ENCODE assay signal across 21 cellular contexts in genomic region chr4:42843694-42844093, GRCh38. TPM values are rescaled to one million over a fixed set of nuclear protein-coding genes. Genes with fewer than 3 reads are reported as not detected.
"Had no signal": no experiment of that assay in that cellular context is flagged by ENCODE, and none has a peak within 500 bp of the region (broad histone marks: within the 10 kb centered on the region; RNA-seq: fewer than 3 reads in every experiment).

No MANE protein-coding gene starts in this region.

- H3K4me3 ChIP-seq: spleen, tibial artery, uterus had no signal

- H3K27ac ChIP-seq: parathyroid adenoma, spleen, tibial artery, uterus had no signal

- DNase-seq: activated CD4-positive, alpha-beta memory T cell treated with anti-CD3 and anti-CD28 coated beads, Interleukin-2, amount 10 ng/mL, durations not matched to agents 7 days and 5 days; activated CD4-positive, alpha-beta T cell treated with anti-CD3 and anti-CD28 coated beads for 4 hours; activated CD8-positive, alpha-beta memory T cell treated with anti-CD3 and anti-CD28 coated beads, Interleukin-2, amount 10 ng/mL, durations not matched to agents 7 days and 5 days; activated naive CD4-positive, alpha-beta T cell; activated naive CD8-positive, alpha-beta T cell treated with anti-CD3 and anti-CD28 coated beads for 36 hours; amniotic stem cell; caudate nucleus; foreskin fibroblast; kidney; spleen; stimulated activated naive B cell treated with anti-CD40 and anti-IgM and Interleukin-4, amounts not matched to agents 10 μg/mL and 1 μg/mL and 100 μg/mL, for 72 hours; T-helper 2 cell; tibial artery; uterus had no signal

- H3K36me3 ChIP-seq: spleen, tibial artery, uterus had no signal

- H3K4me3 Mint-ChIP-seq: activated CD4-positive, alpha-beta memory T cell treated with anti-CD3 and anti-CD28 coated beads, Interleukin-2, amount 10 ng/mL, durations not matched to agents 7 days and 5 days; activated CD8-positive, alpha-beta memory T cell treated with anti-CD3 and anti-CD28 coated beads, Interleukin-2, amount 10 ng/mL, durations not matched to agents 7 days and 5 days; activated naive CD8-positive, alpha-beta T cell treated with anti-CD3 and anti-CD28 coated beads for 36 hours; mesothelial cell of epicardium; nephron; stimulated activated naive B cell treated with anti-CD40 and anti-IgM and Interleukin-4, amounts not matched to agents 10 μg/mL and 1 μg/mL and 100 μg/mL, for 72 hours had no signal

- H3K4me1 ChIP-seq: parathyroid adenoma, spleen, tibial artery, uterus had no signal

- ATAC-seq: activated CD8-positive, alpha-beta memory T cell treated with anti-CD3 and anti-CD28 coated beads, Interleukin-2, amount 10 ng/mL, durations not matched to agents 7 days and 5 days; left lobe of liver; stimulated activated naive B cell treated with anti-CD40 and anti-IgM and Interleukin-4, amounts not matched to agents 10 μg/mL and 1 μg/mL and 100 μg/mL, for 72 hours had no signal

- H3K9me3 Mint-ChIP-seq: activated CD4-positive, alpha-beta memory T cell treated with anti-CD3 and anti-CD28 coated beads, Interleukin-2, amount 10 ng/mL, durations not matched to agents 7 days and 5 days; activated naive CD8-positive, alpha-beta T cell treated with anti-CD3 and anti-CD28 coated beads for 36 hours; mesothelial cell of epicardium; nephron; stimulated activated naive B cell treated with anti-CD40 and anti-IgM and Interleukin-4, amounts not matched to agents 10 μg/mL and 1 μg/mL and 100 μg/mL, for 72 hours had no signal

- H3K36me3 Mint-ChIP-seq: activated CD8-positive, alpha-beta memory T cell treated with anti-CD3 and anti-CD28 coated beads, Interleukin-2, amount 10 ng/mL, durations not matched to agents 7 days and 5 days; activated naive CD8-positive, alpha-beta T cell treated with anti-CD3 and anti-CD28 coated beads for 36 hours; mesothelial cell of epicardium; stimulated activated naive B cell treated with anti-CD40 and anti-IgM and Interleukin-4, amounts not matched to agents 10 μg/mL and 1 μg/mL and 100 μg/mL, for 72 hours had no signal

- H3K9me3 ChIP-seq: tibial artery, uterus had no signal

- FAIRE-seq: kidney had no signal

- H3K4me1 Mint-ChIP-seq: activated CD4-positive, alpha-beta memory T cell treated with anti-CD3 and anti-CD28 coated beads, Interleukin-2, amount 10 ng/mL, durations not matched to agents 7 days and 5 days; activated CD8-positive, alpha-beta memory T cell treated with anti-CD3 and anti-CD28 coated beads, Interleukin-2, amount 10 ng/mL, durations not matched to agents 7 days and 5 days; activated naive CD8-positive, alpha-beta T cell treated with anti-CD3 and anti-CD28 coated beads for 36 hours; mesothelial cell of epicardium; nephron; stimulated activated naive B cell treated with anti-CD40 and anti-IgM and Interleukin-4, amounts not matched to agents 10 μg/mL and 1 μg/mL and 100 μg/mL, for 72 hours had no signal

- H3K27ac Mint-ChIP-seq: activated CD4-positive, alpha-beta memory T cell treated with anti-CD3 and anti-CD28 coated beads, Interleukin-2, amount 10 ng/mL, durations not matched to agents 7 days and 5 days; activated CD8-positive, alpha-beta memory T cell treated with anti-CD3 and anti-CD28 coated beads, Interleukin-2, amount 10 ng/mL, durations not matched to agents 7 days and 5 days; activated naive CD8-positive, alpha-beta T cell treated with anti-CD3 and anti-CD28 coated beads for 36 hours; mesothelial cell of epicardium; nephron; stimulated activated naive B cell treated with anti-CD40 and anti-IgM and Interleukin-4, amounts not matched to agents 10 μg/mL and 1 μg/mL and 100 μg/mL, for 72 hours had no signal

- H3K27me3 ChIP-seq: tibial artery, uterus had no signal

RNA-seq across cellular contexts. Expression of gene GRXCR1, which starts 48.8 kb away (rescaled TPM):
- total RNA-seq: activated CD4-positive, alpha-beta memory T cell treated with anti-CD3 and anti-CD28 coated beads, Interleukin-2, amount 10 ng/mL, durations not matched to agents 7 days and 5 days; activated CD8-positive, alpha-beta memory T cell treated with anti-CD3 and anti-CD28 coated beads, Interleukin-2, amount 10 ng/mL, durations not matched to agents 7 days and 5 days; activated naive CD8-positive, alpha-beta T cell treated with anti-CD3 and anti-CD28 coated beads for 36 hours; dermis microvascular lymphatic vessel endothelial cell; kidney; left lobe of liver; lung microvascular endothelial cell; mesothelial cell of epicardium; spleen; subcutaneous adipose tissue; uterus had no signal
